In genomic region chr7:100120518-100121085, GRCh38 we compare ENCODE assay signal across 2 cellular contexts.
TF ChIP-seq lines count a peak whose summit lies in the region.

No MANE protein-coding gene starts in this region.

TF ChIP-seq in A549, 52 proteins besides CTCF, POLR2A, EP300 and RAD21:
- TF ChIP-seq NFE2L2 (conservative IDR thresholded peaks at IDR 0.05; ENCODE audit: low read length) = no peak
- TF ChIP-seq HEYL (CRISPR knock-in tag; IDR thresholded peaks at IDR 0.05) = no peak
- TF ChIP-seq POLR2AphosphoS2 (conservative IDR thresholded peaks at IDR 0.05; ENCODE audit: low read length) = no peak
- TF ChIP-seq PBX3 (IDR thresholded peaks at IDR 0.05) = no peak
- TF ChIP-seq HOXA7 (CRISPR knock-in tag; IDR thresholded peaks at IDR 0.05) = no peak
- TF ChIP-seq NPAS2 (CRISPR knock-in tag; IDR thresholded peaks at IDR 0.05; ENCODE audit: borderline replicate concordance) = no peak
- no peak for TF ChIP-seq MYC (IDR thresholded peaks at IDR 0.05; ENCODE audit: borderline replicate concordance, low read length)

TF ChIP-seq in IMR-90, 13 proteins besides CTCF, POLR2A, EP300 and RAD21:
- TF ChIP-seq RFX5 (IDR thresholded peaks at IDR 0.05; ENCODE audit: low read depth, low read length) (no peak), SMC3 (IDR thresholded peaks at IDR 0.05; ENCODE audit: low read depth, low read length) (no peak), MAZ (IDR thresholded peaks at IDR 0.05; ENCODE audit: borderline replicate concordance, low read depth, low read length) (no peak), MAFK (IDR thresholded peaks at IDR 0.05; ENCODE audit: low read depth, low read length) (no peak), CHD1 (IDR thresholded peaks at IDR 0.05; ENCODE audit: low read depth, low read length) (no peak), MXI1 (IDR thresholded peaks at IDR 0.05; ENCODE audit: borderline replicate concordance, low read depth, low read length) (no peak), CEBPB (IDR thresholded peaks at IDR 0.05; ENCODE audit: low read depth, low read length) (no peak), USF2 (IDR thresholded peaks at IDR 0.05; ENCODE audit: low read depth, low read length) (no peak), BHLHE40 (IDR thresholded peaks at IDR 0.05; ENCODE audit: low read depth, low read length) (no peak), RCOR1 (IDR thresholded peaks at IDR 0.05; ENCODE audit: insufficient replicate concordance, low read length) (no peak), ELK1 (IDR thresholded peaks at IDR 0.05; ENCODE audit: borderline replicate concordance, low read depth, low read length) (no peak), NFE2L2 (IDR thresholded peaks at IDR 0.05; ENCODE audit: low read depth, low read length) (no peak), FOS (IDR thresholded peaks at IDR 0.05; ENCODE audit: low read depth, low read length) (no peak)
